Comparison of ENCODE assay signal across 24 cellular contexts in genomic region chr4:53547983-53548382, GRCh38. TPM values are rescaled to one million over a fixed set of nuclear protein-coding genes. Genes with fewer than 3 reads are reported as not detected.
DNase-seq lines count a peak whose midpoint lies in the region; ATAC-seq, FAIRE-seq and TF ChIP-seq lines count a peak whose summit lies in the region.
"Had no signal": no experiment of that assay in that cellular context is flagged by ENCODE, and none has a peak within 500 bp of the region (broad histone marks: within the 10 kb centered on the region; RNA-seq: fewer than 3 reads in every experiment).

No MANE protein-coding gene starts in this region.

- no peak overlapping the region for H4K91ac ChIP-seq in neuronal stem cell (ENCODE audit: low read depth, low read length, poor library complexity)

- no peak overlapping the region for H2BK12ac ChIP-seq in neuronal stem cell (ENCODE audit: low read length)

- H3K4me3 ChIP-seq in heart right ventricle (no peak overlapping the region), cardiac fibroblast (replicated peaks in 1 of 2; ENCODE audit: low read depth in 2 of 2, low read length in 2 of 2) (no peak overlapping the region), neuronal stem cell (ENCODE audit: low read length in 2 of 2) (no peak overlapping the region)

- TF ChIP-seq CTCF in heart right ventricle (IDR thresholded peaks at IDR 0.05) (no peak), cardiac fibroblast (IDR thresholded peaks at IDR 0.05; ENCODE audit: low read depth, low read length) (no peak)

- H3K9me3 ChIP-seq in heart right ventricle (no peaks in the 10 kb centered on the region), neuronal stem cell (replicated peaks in 1 of 2; ENCODE audit: control insufficient read depth in 2 of 2, insufficient read depth in 1 of 2, low read depth in 1 of 2, low read length in 2 of 2) (peaks cover 0 to 2% of the 10 kb centered on the region in 2 donors)
- H3K9me3 ChIP-seq: Caco-2 had no signal

- H2BK15ac ChIP-seq in neuronal stem cell (ENCODE audit: low read length): no peak overlapping the region

- no peaks in the 10 kb centered on the region for H3K79me1 ChIP-seq in neuronal stem cell (ENCODE audit: low read depth, low read length)

- no peak overlapping the region for H3K4me2 ChIP-seq in neuronal stem cell (ENCODE audit: insufficient read depth, low read length, poor library complexity, severe bottlenecking)
- H3K4me2 ChIP-seq: KMS-11 had no signal

- H3K9ac ChIP-seq in neuronal stem cell (ENCODE audit: low read depth, low read length, poor library complexity): no peak overlapping the region
- H3K9ac ChIP-seq: KMS-11 had no signal

- ATAC-seq in left cardiac atrium (peak; percentile 23 to 33), heart right ventricle (no peak), HG03135 (IDR thresholded peaks at IDR 0.05; ENCODE audit: unreplicated experiment) (no peak)
- no peak for ATAC-seq in activated CD4-positive, CD25-positive, alpha-beta regulatory T cell treated with anti-CD3 and anti-CD28 coated beads, Interleukin-2, amount 50 U/mL, for 24 hours
- ATAC-seq: PC-3 had no signal

- H3K36me3 ChIP-seq in heart right ventricle (no peaks in the 10 kb centered on the region), neuronal stem cell (replicated peaks in 1 of 2; ENCODE audit: control insufficient read depth in 2 of 2, insufficient read depth in 2 of 2, low read length in 2 of 2) (no peaks in the 10 kb centered on the region)

- peak overlapping the region in 1 of 10 donors; percentile 7 for H3K27ac ChIP-seq in heart right ventricle
- no peak overlapping the region for H3K27ac ChIP-seq in neuronal stem cell (replicated peaks; ENCODE audit: low read length)
- H3K27ac ChIP-seq: KMS-11, RWPE1 had no signal

- H2BK120ac ChIP-seq in neuronal stem cell (ENCODE audit: low read depth, low read length): no peak overlapping the region

- H2AK5ac ChIP-seq in neuronal stem cell (ENCODE audit: low read depth, low read length): no peak overlapping the region

- H3K18ac ChIP-seq in neuronal stem cell (ENCODE audit: low read length): no peak overlapping the region

- intact Hi-C loops in left cardiac atrium (cut with DNase I): no loop called here
- intact Hi-C loops in heart right ventricle (cut with DNase I): no loop called here

- 47% methylated on average over 2 of the region's 2 CpGs for WGBS in heart right ventricle, 2 donors
- WGBS in neuronal stem cell (ENCODE audit: extremely low coverage in 2 of 2, insufficient read length in 2 of 2, insufficient replicate concordance in 1 of 2), 2 donors: no CpG with 5 or more reads among the region's 2 CpGs

- no peak overlapping the region for H2AFZ ChIP-seq in neuronal stem cell (ENCODE audit: low read length)

- H3K4ac ChIP-seq in neuronal stem cell (ENCODE audit: low read length): no peak overlapping the region

- FAIRE-seq in frontal cortex (lab: Jason Lieb, UNC): no peak
- FAIRE-seq: GM12891 had no signal

- no peak overlapping the region for H3K23ac ChIP-seq in neuronal stem cell (ENCODE audit: low read depth, low read length, poor library complexity)

- no peak overlapping the region for H4K8ac ChIP-seq in neuronal stem cell (ENCODE audit: low read depth, low read length)

- DNase-seq in left cardiac atrium (no peak), heart right ventricle (no peak), cardiac fibroblast (ENCODE audit: low read depth in 2 of 2) (peak; percentile 50 to 78), fibroblast of peridontal ligament (ENCODE audit: extremely low read depth) (peak; percentile 45), neuronal stem cell (ENCODE audit: low spot score) (no peak), frontal cortex (ENCODE audit: low spot score in 2 of 2) (no peak)
- DNase-seq: 8988T; Caco-2; CD4-positive, alpha-beta T cell; DMS153; GOT3; NCI-H1048; NCI-H1436; NCI-H1930; NCI-H345; NCI-H524 treated with DMSO at 0.1 percent for 48 hours; PC-3; SIG-M5 had no signal

- H3K27me3 ChIP-seq in heart right ventricle (no peaks in the 10 kb centered on the region), neuronal stem cell (ENCODE audit: control insufficient read depth in 3 of 3, insufficient read depth in 3 of 3, low read depth in 1 of 3, low read length in 3 of 3) (peaks cover 0 to 2% (median 0%) of the 10 kb centered on the region in 3 experiments)

- H3K4me1 ChIP-seq in heart right ventricle (peaks cover 0 to 21% (median 0%) of the 10 kb centered on the region in 9 donors), neuronal stem cell (ENCODE audit: control insufficient read depth in 2 of 2, insufficient read depth in 1 of 2, low read depth in 1 of 2, low read length in 2 of 2) (peaks cover 0 to 2% of the 10 kb centered on the region in 2 donors)
- H3K4me1 ChIP-seq: Caco-2 had no signal

- H2BK5ac ChIP-seq in neuronal stem cell (ENCODE audit: low read length): no peak overlapping the region

- H3K14ac ChIP-seq in neuronal stem cell (ENCODE audit: low read length): no peak overlapping the region

RNA-seq across cellular contexts. Expression of gene LNX1, which starts 43.3 kb away (rescaled TPM):
- 10 to 100 TPM in 1 of 2 donors, 1 to 10 TPM in 1; 5.9 to 11.5 TPM for total RNA-seq in left cardiac atrium
- 10 to 100 TPM in 2 of 10 donors, 1 to 10 TPM in 8; 2.0 to 16.1 (median 4.9) TPM for total RNA-seq in heart right ventricle
- 1 to 10 TPM; 7.3 to 9.4 TPM for polyA plus RNA-seq in heart right ventricle
- polyA plus RNA-seq in neuronal stem cell (2013, experiment 1 of 2): 0.14 TPM
- polyA plus RNA-seq in neuronal stem cell (2013, experiment 2 of 2): 0.17 TPM
- 67.7 TPM for total RNA-seq in frontal cortex
- total RNA-seq: CD4-positive, alpha-beta T cell; MCF 10A had no signal

Comparison
In these comparisons a context has a peak if more than half of its experiments do, and no peak if none do; other contexts are left out.
1. ATAC-seq: peak in left cardiac atrium (2 of 2); none in heart right ventricle (0 of 8), HG03135 (single experiment) and activated CD4-positive, CD25-positive, alpha-beta regulatory T cell treated with anti-CD3 and anti-CD28 coated beads, Interleukin-2, amount 50 U/mL, for 24 hours (0 of 2).
2. DNase-seq: peak in cardiac fibroblast (2 of 2) and fibroblast of peridontal ligament (single experiment); none in left cardiac atrium (single experiment), heart right ventricle (0 of 2), neuronal stem cell (single experiment) and frontal cortex (0 of 2).